23 cellular contexts compared by ENCODE assay signal in genomic region chr5:16547200-16547842, GRCh38.
DNase-seq lines count a peak whose midpoint lies in the region; ATAC-seq, FAIRE-seq and TF ChIP-seq lines count a peak whose summit lies in the region.
"Had no signal": no experiment of that assay in that cellular context is flagged by ENCODE, and none has a peak within 500 bp of the region (broad histone marks: within the 10 kb centered on the region; RNA-seq: fewer than 3 reads in every experiment).

No MANE protein-coding gene starts in this region.

- in situ Hi-C loops in brain microvascular endothelial cell (cut with HindIII; ENCODE audit: low pct_ligation_motif_present, low sequenced_read_pairs), result no loop called here

- no peak overlapping the region for H2BK15ac ChIP-seq in mesenchymal stem cell (ENCODE audit: low read depth, poor library complexity, severe bottlenecking)

- H3K36me3 ChIP-seq in brain microvascular endothelial cell (replicated peaks) (no peaks in the 10 kb centered on the region), mesenchymal stem cell (ENCODE audit: control insufficient read depth in 1 of 2, insufficient read depth in 2 of 2, low read depth in 1 of 2, low read length in 2 of 2) (no peaks in the 10 kb centered on the region)
- H3K36me3 ChIP-seq: right lobe of liver, SJSA1, uterus had no signal

- H3K4ac ChIP-seq in mesenchymal stem cell (ENCODE audit: low read depth in 1 of 2, low read length in 2 of 2), result no peak overlapping the region

- H3K27me3 ChIP-seq in brain microvascular endothelial cell (replicated peaks) (no peaks in the 10 kb centered on the region), mesenchymal stem cell (ENCODE audit: control insufficient read depth in 1 of 2, insufficient read depth in 1 of 2, low read length in 2 of 2) (no peaks in the 10 kb centered on the region)
- H3K27me3 ChIP-seq: right lobe of liver, SJSA1, testis, uterus had no signal

- H3K4me3 ChIP-seq in brain microvascular endothelial cell (ENCODE audit: low read depth, low read length) (no peak overlapping the region), mesenchymal stem cell (ENCODE audit: insufficient read depth in 1 of 2, low read depth in 1 of 2, low read length in 2 of 2) (no peak overlapping the region)
- H3K4me3 ChIP-seq: lung, right lobe of liver, SJSA1, testis, uterus had no signal

- H2AFZ ChIP-seq in mesenchymal stem cell (ENCODE audit: low read depth, low read length), result no peak overlapping the region

- H3K4me1 ChIP-seq in mesenchymal stem cell (ENCODE audit: control insufficient read depth, insufficient read depth, low read depth, low read length), result peaks cover 3% of the 10 kb centered on the region
- H3K4me1 ChIP-seq: testis, uterus had no signal

- H2BK5ac ChIP-seq in mesenchymal stem cell (ENCODE audit: low read depth, low read length, poor library complexity, severe bottlenecking), result no peak overlapping the region

- no peak overlapping the region for H3K23ac ChIP-seq in mesenchymal stem cell (ENCODE audit: low read length in 2 of 2)

- H2BK12ac ChIP-seq in mesenchymal stem cell (ENCODE audit: low read length in 2 of 2), result no peak overlapping the region

- no peaks in the 10 kb centered on the region for H3K9me3 ChIP-seq in mesenchymal stem cell (ENCODE audit: control insufficient read depth, low read length)
- H3K9me3 ChIP-seq: right lobe of liver, SJSA1, testis, uterus had no signal

- ATAC-seq in HG03571 (IDR thresholded peaks at IDR 0.05; ENCODE audit: unreplicated experiment), result no peak
- ATAC-seq: activated CD8-positive, alpha-beta memory T cell treated with anti-CD3 and anti-CD28 coated beads, Interleukin-2, amount 10 ng/mL, durations not matched to agents 7 days and 5 days; CD8-positive, alpha-beta T cell had no signal

- FAIRE-seq in D721Med (lab: Jason Lieb, UNC), result no peak

- H3K14ac ChIP-seq in mesenchymal stem cell (ENCODE audit: low read length in 2 of 2), result no peak overlapping the region

- H3K4me2 ChIP-seq in mesenchymal stem cell (ENCODE audit: low read length, poor library complexity, severe bottlenecking), result no peak overlapping the region

- H3K9ac ChIP-seq in mesenchymal stem cell (ENCODE audit: low read length), result no peak overlapping the region

- DNase-seq in brain microvascular endothelial cell (peak; percentile 22), mesenchymal stem cell (no peak), substantia nigra (lab: John Stamatoyannopoulos, UW) (no peak), D721Med (ENCODE audit: insufficient read length, low spot score) (no peak), globus pallidus (ENCODE audit: low spot score) (no peak)
- DNase-seq: activated CD4-positive, alpha-beta T cell treated with anti-CD3 and anti-CD28 coated beads, Interleukin-2, amount 10 ng/mL, durations not matched to agents 24 days and 14 days; activated CD8-positive, alpha-beta memory T cell treated with anti-CD3 and anti-CD28 coated beads, Interleukin-2, amount 10 ng/mL, durations not matched to agents 7 days and 5 days; CD8-positive, alpha-beta T cell; HCEC 1CT; immature natural killer cell; IMR-90; MM.1S; NCI-H1417 treated with DMSO at 0.1 percent for 48 hours; NCI-H524; NK-92 treated with Interleukin-12 subunit alpha and Interleukin-12 subunit beta, amount 100 ng/mL, for 24 hours; occipital lobe; right lobe of liver; testis; uterus had no signal

- TF ChIP-seq CTCF in VCaP (conservative IDR thresholded peaks at IDR 0.05) (no peak), brain microvascular endothelial cell (IDR thresholded peaks at IDR 0.05; ENCODE audit: low read depth, low read length, missing control alignments) (no peak), D721Med (IDR thresholded peaks at IDR 0.05; ENCODE audit: insufficient read depth, missing control alignments) (no peak)

- 71% methylated on average over 3 of the region's 8 CpGs for WGBS in mesenchymal stem cell

- H2BK120ac ChIP-seq in mesenchymal stem cell (ENCODE audit: low read depth, low read length), result no peak overlapping the region

- H3K18ac ChIP-seq in mesenchymal stem cell (ENCODE audit: low read depth in 1 of 2, low read length in 2 of 2), result no peak overlapping the region

- no peak overlapping the region for H2AK5ac ChIP-seq in mesenchymal stem cell (ENCODE audit: low read length, severe bottlenecking)

- H3K27ac ChIP-seq in VCaP (peak overlapping the region; percentile 97), brain microvascular endothelial cell (peak overlapping the region; percentile 58), mesenchymal stem cell (ENCODE audit: low read length, poor library complexity, severe bottlenecking) (peak overlapping the region; percentile 37), substantia nigra (ENCODE audit: low read depth, low read length, poor library complexity, severe bottlenecking) (peak overlapping the region; percentile 58)
- H3K27ac ChIP-seq: right lobe of liver, SJSA1, testis, uterus had no signal

- H4K91ac ChIP-seq in mesenchymal stem cell (ENCODE audit: low read length), result no peak overlapping the region

- no peaks in the 10 kb centered on the region for H3K79me1 ChIP-seq in mesenchymal stem cell (replicated peaks; ENCODE audit: low read length, poor library complexity, severe bottlenecking)

- no peak overlapping the region for H4K8ac ChIP-seq in mesenchymal stem cell (ENCODE audit: low read length)

Comparison
In these comparisons a context has a peak if more than half of its experiments do, and no peak if none do; other contexts are left out.
1. H3K27ac ChIP-seq: peak in every context shown above with its lines; median percentile 97 in VCaP; 58 in brain microvascular endothelial cell; 58 in substantia nigra; 37 in mesenchymal stem cell.